ENCODE assay signal across 13 cellular contexts in the genomic region with DNA sequence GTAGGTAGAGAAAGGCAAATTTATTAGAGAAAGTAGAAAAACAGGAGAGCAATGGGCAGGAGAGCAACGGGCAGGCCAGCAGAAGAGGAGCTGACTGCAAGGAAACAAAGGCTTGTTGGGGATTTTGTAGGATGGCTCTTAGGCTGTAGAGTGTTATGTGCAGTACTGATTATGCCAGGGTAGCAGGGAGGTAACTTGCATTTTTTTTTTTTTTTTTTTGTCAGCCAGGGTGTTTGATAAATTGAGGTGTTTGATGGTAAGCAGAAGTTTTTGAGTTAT. TPM values are rescaled to one million over a fixed set of nuclear protein-coding genes. Genes with fewer than 3 reads are reported as not detected.
A peak's percentile ranks its signal among the peaks of the same experiment; 100 is the strongest.
DNase-seq lines count a peak whose midpoint lies in the region; ATAC-seq, FAIRE-seq and TF ChIP-seq lines count a peak whose summit lies in the region.
"Had no signal": no experiment of that assay in that cellular context is flagged by ENCODE, and none has a peak within 500 bp of the region (broad histone marks: within the 10 kb centered on the region; RNA-seq: fewer than 3 reads in every experiment).

No MANE protein-coding gene starts in this region.

- no TSS peak for BruUV-seq in HepG2 (replicated peaks; lab: Mats Ljungman, UMichigan)

- CTCF ChIA-PET in HEK293 (lab: Yijun Ruan, JAX) (interaction anchor here (0.7 to 1.7 kb wide), 3 partner anchors 12 to 58 kb away, joined by 3 to 7 read pairs (median 4); no protein-coding TSS in a partner anchor), HepG2 (lab: Yijun Ruan, JAX; ENCODE audit: low intra/inter-chr PET ratio, low total read pairs) (no interaction called here)

- in situ Hi-C loops in HepG2 (cut with HindIII; ENCODE audit: extremely low pct_ligation_motif_present, low pct_unique_long_range_greater_than_20kb): no loop called here

- H3K4me3 ChIP-seq in HEK293 (ENCODE audit: low read depth, low read length) (no peak overlapping the region), HepG2 (replicated peaks in 1 of 3; ENCODE audit: insufficient read depth in 1 of 3, low read depth in 2 of 3, low read length in 3 of 3) (no peak overlapping the region), stomach (no peak overlapping the region)
- H3K4me3 ChIP-seq: Peyer's patch had no signal

- DNase-seq in activated naive CD8-positive, alpha-beta T cell treated with anti-CD3 and anti-CD28 coated beads, Interleukin-2, amount 10 ng/mL, durations not matched to agents 7 days and 5 days: no peak
- no peak for DNase-seq in HepG2 (ENCODE audit: low spot score)
- DNase-seq in stomach: no peak
- no peak for DNase-seq in activated effector memory CD4-positive, alpha-beta T cell treated with Interleukin-2 at 50 U/mL for 16 hours
- DNase-seq in SW 1271 (lab: John Stamatoyannopoulos, UW): no peak
- DNase-seq: activated CD8-positive, alpha-beta memory T cell treated with anti-CD3 and anti-CD28 coated beads, Interleukin-2, amount 50 U/mL, for 4 hours; anterior cingulate cortex; effector CD8-positive, alpha-beta T cell; left colon; NCI-H446 treated with DMSO at 0.1 percent for 48 hours; Peyer's patch had no signal

- H3K4me3 Mint-ChIP-seq in activated naive CD8-positive, alpha-beta T cell treated with anti-CD3 and anti-CD28 coated beads, Interleukin-2, amount 10 ng/mL, durations not matched to agents 7 days and 5 days: no peak overlapping the region

- H3K27ac Mint-ChIP-seq in activated naive CD8-positive, alpha-beta T cell treated with anti-CD3 and anti-CD28 coated beads, Interleukin-2, amount 10 ng/mL, durations not matched to agents 7 days and 5 days: peak overlapping the region; percentile 3

- no peak for FAIRE-seq in HepG2 (lab: Jason Lieb, UNC)

- POLR2A ChIA-PET in HEK293 (lab: Yijun Ruan, JAX) (interaction anchor here (0.8 to 4.0 kb wide), 3 partner anchors 11 to 163 kb away, joined by 3 to 64 read pairs (median 3); partner anchors contain the start of gene MRPS18B), HepG2 (lab: Yijun Ruan, JAX) (interaction anchor here (1.3 to 9.4 kb wide), 3 partner anchors 12 to 47 kb away, joined by 4 to 305 read pairs (median 4); partner anchors contain the start of gene IER3)
- POLR2A ChIA-PET in activated naive CD8-positive, alpha-beta T cell treated with anti-CD3 and anti-CD28 coated beads, Interleukin-2, amount 10 ng/mL, durations not matched to agents 7 days and 5 days (lab: Charles Lee): interaction anchor here (0.7 to 0.9 kb wide), 2 partner anchors 14 to 128 kb away, joined by 3 to 5 read pairs; no protein-coding TSS in a partner anchor

- intact Hi-C loops in HepG2 (cut with micrococcal nuclease; ENCODE audit: unreplicated experiment) (no loop called here), stomach (cut with DNase I; ENCODE audit: low total_unique reads) (no loop called here)

- H3K27me3 ChIP-seq in HepG2 (ENCODE audit: control insufficient read depth in 1 of 2, insufficient read depth in 2 of 2, low read length in 2 of 2) (no peaks in the 10 kb centered on the region), stomach (no peaks in the 10 kb centered on the region)
- H3K27me3 ChIP-seq: Peyer's patch had no signal

- H3K27me3 Mint-ChIP-seq in activated naive CD8-positive, alpha-beta T cell treated with anti-CD3 and anti-CD28 coated beads, Interleukin-2, amount 10 ng/mL, durations not matched to agents 7 days and 5 days: no peaks in the 10 kb centered on the region

- H3K36me3 ChIP-seq in HEK293 (ENCODE audit: control insufficient read depth in 2 of 2, insufficient read depth in 1 of 2, low read length in 2 of 2): no peaks in the 10 kb centered on the region
- no peaks in the 10 kb centered on the region for H3K36me3 ChIP-seq in HepG2 (replicated peaks in 1 of 2; ENCODE audit: control insufficient read depth in 1 of 2, insufficient read depth in 2 of 2, low read length in 2 of 2)
- no peaks in the 10 kb centered on the region for H3K36me3 ChIP-seq in stomach
- H3K36me3 ChIP-seq: Peyer's patch had no signal

- H3K9me3 Mint-ChIP-seq in activated naive CD8-positive, alpha-beta T cell treated with anti-CD3 and anti-CD28 coated beads, Interleukin-2, amount 10 ng/mL, durations not matched to agents 7 days and 5 days: no peaks in the 10 kb centered on the region

- TF ChIP-seq CTCF in HEK293 (tag by site-specific recombination; IDR thresholded peaks at IDR 0.05) (no peak), HepG2 (CRISPR knock-in tag; IDR thresholded peaks at IDR 0.05) (no peak), stomach (IDR thresholded peaks at IDR 0.05) (no peak)

- peak overlapping the region; percentile 78; the same call in 1 of the 2 replicates for H3K9ac ChIP-seq in HepG2 (ENCODE audit: insufficient read depth, low read depth, low read length)

- no peak overlapping the region for H2AFZ ChIP-seq in HepG2 (ENCODE audit: low read length)

- no peak overlapping the region for H3K4me2 ChIP-seq in HepG2 (ENCODE audit: low read depth, low read length)

- H4K20me1 ChIP-seq in HepG2 (ENCODE audit: insufficient read depth, low read length): no peaks in the 10 kb centered on the region

- no peak for ATAC-seq in activated naive CD8-positive, alpha-beta T cell treated with anti-CD3 and anti-CD28 coated beads, Interleukin-2, amount 10 ng/mL, durations not matched to agents 7 days and 5 days (ENCODE audit: low read depth)
- ATAC-seq in HepG2: no peak
- no peak for ATAC-seq in GM21367 (IDR thresholded peaks at IDR 0.05; ENCODE audit: unreplicated experiment)
- ATAC-seq: left colon had no signal

- TF ChIP-seq POLR2A in HepG2 (IDR thresholded peaks at IDR 0.05; ENCODE audit: insufficient read depth in 1 of 2, low read depth in 2 of 2, low read length in 2 of 2): no peak
- no peak for TF ChIP-seq POLR2A in stomach (IDR thresholded peaks at IDR 0.05)

- no peaks in the 10 kb centered on the region for H3K79me2 ChIP-seq in HepG2 (ENCODE audit: insufficient read depth, low read length)

- no peak for TF ChIP-seq EP300 in HepG2 (IDR thresholded peaks at IDR 0.05; ENCODE audit: low read depth in 2 of 2, low read length in 2 of 2)
- TF ChIP-seq EP300 in HepG2 (CRISPR knock-in tag; IDR thresholded peaks at IDR 0.05; ENCODE audit: borderline replicate concordance): no peak
- TF ChIP-seq EP300 in stomach (IDR thresholded peaks at IDR 0.05): no peak

- H3K9me3 ChIP-seq in HEK293 (ENCODE audit: control insufficient read depth, insufficient read depth, low read depth, low read length) (no peaks in the 10 kb centered on the region; the same call in 1 of the 2 replicates), HepG2 (ENCODE audit: low read length) (no peaks in the 10 kb centered on the region), stomach (no peaks in the 10 kb centered on the region)
- H3K9me3 ChIP-seq: Peyer's patch had no signal

- WGBS in HepG2 (ENCODE audit: low lambda C conversion rate): 100% methylated on average over 1 of the region's 1 CpG
- WGBS in stomach, 5 donors: 80 to 96% (median 90%) methylated on average over 1 of the region's 1 CpG

- peaks cover 10% of the 10 kb centered on the region; the same call in 1 of the 2 replicates for H3K4me1 ChIP-seq in HEK293 (ENCODE audit: control insufficient read depth, insufficient read depth, low read length)
- peaks cover 82% of the 10 kb centered on the region for H3K4me1 ChIP-seq in HepG2 (ENCODE audit: insufficient read depth, low read length)
- peaks cover 45 to 69% (median 57%) of the 10 kb centered on the region in 4 donors for H3K4me1 ChIP-seq in stomach

- peaks cover 4% of the 10 kb centered on the region for H3K36me3 Mint-ChIP-seq in activated naive CD8-positive, alpha-beta T cell treated with anti-CD3 and anti-CD28 coated beads, Interleukin-2, amount 10 ng/mL, durations not matched to agents 7 days and 5 days

- no peak for TF ChIP-seq RAD21 in HepG2 (CRISPR knock-in tag; IDR thresholded peaks at IDR 0.05)

- H3K27ac ChIP-seq in HEK293 (ENCODE audit: extremely low read depth, low read depth, low read length): no peak overlapping the region
- peak overlapping the region; percentile 83 for H3K27ac ChIP-seq in HepG2 (ENCODE audit: extremely low read length, insufficient read depth, low read length)
- peak overlapping the region in 4 of 5 donors; percentile 79 to 89 (median 86) for H3K27ac ChIP-seq in stomach

- H3K4me1 Mint-ChIP-seq in activated naive CD8-positive, alpha-beta T cell treated with anti-CD3 and anti-CD28 coated beads, Interleukin-2, amount 10 ng/mL, durations not matched to agents 7 days and 5 days: peaks cover 52% of the 10 kb centered on the region

RNA-seq across cellular contexts. Expression of gene IER3, which starts 36.2 kb away (rescaled TPM):
- 10 to 100 TPM; 49.1 to 52.7 TPM for total RNA-seq in activated naive CD8-positive, alpha-beta T cell treated with anti-CD3 and anti-CD28 coated beads, Interleukin-2, amount 10 ng/mL, durations not matched to agents 7 days and 5 days
- total RNA-seq in HepG2 (2016; rRNA removed; fragmentation: Illumina TruSeq; extraction: Trizol) (28.7 and 51.1 TPM in 2 replicates), stomach (100 to 1,000 TPM in 2 of 5 donors, 10 to 100 TPM in 3; 16.5 to 144 (median 92.8) TPM)
- total RNA-seq in HepG2 (2016; cell fraction: cytosol; rRNA removed; fragmentation: Illumina TruSeq; extraction: Trizol; ENCODE audit: low read depth): 83.5 and 89.8 TPM in 2 replicates
- 25.7 and 52.1 TPM in 2 replicates for total RNA-seq in HepG2 (2016; cell fraction: insoluble cytoplasmic fraction; rRNA removed; fragmentation: Illumina TruSeq; extraction: Trizol)
- total RNA-seq in HepG2 (2016; cell fraction: membrane; rRNA removed; fragmentation: Illumina TruSeq; extraction: Trizol): 91.3 and 101 TPM in 2 replicates
- total RNA-seq in HepG2 (2016; cell fraction: nucleus; rRNA removed; fragmentation: Illumina TruSeq; extraction: Trizol): 33.1 and 34.2 TPM in 2 replicates
- polyA plus RNA-seq in HepG2 (2011; rRNA removed) (131 and 151 TPM in 2 replicates), stomach (100 to 1,000 TPM; 112 to 187 (median 147) TPM)
- 117 TPM in 2 replicates for polyA plus RNA-seq in HepG2 (2011; cell fraction: cytosol; rRNA removed)
- 111 and 130 TPM in 2 replicates for polyA plus RNA-seq in HepG2 (2011; cell fraction: nucleus; rRNA removed)
- polyA plus RNA-seq in HepG2 (2012): 130 and 313 TPM in 2 replicates
- polyA plus RNA-seq in HepG2 (2016; cell fraction: cytosol; fragmentation: Illumina TruSeq; extraction: Trizol; ENCODE audit: low read depth): 21.8 and 24.4 TPM in 2 replicates
- 28.6 and 30.4 TPM in 2 replicates for polyA plus RNA-seq in HepG2 (2016; cell fraction: insoluble cytoplasmic fraction; fragmentation: Illumina TruSeq; extraction: Trizol; ENCODE audit: low read depth)
- 23.7 and 25.1 TPM in 2 replicates for polyA plus RNA-seq in HepG2 (2016; cell fraction: membrane; fragmentation: Illumina TruSeq; extraction: Trizol; ENCODE audit: low read depth)
- 72.1 and 79.6 TPM in 2 replicates for polyA plus RNA-seq in HepG2 (2016; cell fraction: nucleus; fragmentation: Illumina TruSeq; extraction: Trizol; ENCODE audit: insufficient read depth, low read depth)
- 19.0 and 307 TPM in 2 replicates for polyA minus RNA-seq in HepG2 (2011; rRNA and poly(A)+ RNA removed; ENCODE audit: low replicate concordance)
- polyA minus RNA-seq in HepG2 (2011; cell fraction: cytosol; rRNA and poly(A)+ RNA removed): 213 and 378 TPM in 2 replicates
- 95.2 and 99.7 TPM in 2 replicates for polyA minus RNA-seq in HepG2 (2011; cell fraction: nucleus; rRNA and poly(A)+ RNA removed)

RNA-seq across cellular contexts. Expression of gene FLOT1, which starts 38.1 kb away (rescaled TPM):
- total RNA-seq in activated naive CD8-positive, alpha-beta T cell treated with anti-CD3 and anti-CD28 coated beads, Interleukin-2, amount 10 ng/mL, durations not matched to agents 7 days and 5 days: 100 to 1,000 TPM; 261 to 271 TPM
- total RNA-seq in HepG2 (2016; rRNA removed; fragmentation: Illumina TruSeq; extraction: Trizol) (77.8 and 82.3 TPM in 2 replicates), stomach (100 to 1,000 TPM in 2 of 5 donors, 10 to 100 TPM in 3; 40.6 to 201 (median 74.7) TPM)
- total RNA-seq in HepG2 (2016; cell fraction: cytosol; rRNA removed; fragmentation: Illumina TruSeq; extraction: Trizol; ENCODE audit: low read depth): 113 and 115 TPM in 2 replicates
- 72.3 and 79.6 TPM in 2 replicates for total RNA-seq in HepG2 (2016; cell fraction: insoluble cytoplasmic fraction; rRNA removed; fragmentation: Illumina TruSeq; extraction: Trizol)
- total RNA-seq in HepG2 (2016; cell fraction: membrane; rRNA removed; fragmentation: Illumina TruSeq; extraction: Trizol): 145 and 152 TPM in 2 replicates
- 43.2 and 49.0 TPM in 2 replicates for total RNA-seq in HepG2 (2016; cell fraction: nucleus; rRNA removed; fragmentation: Illumina TruSeq; extraction: Trizol)
- polyA plus RNA-seq in HepG2 (2011; rRNA removed) (130 and 150 TPM in 2 replicates), stomach (100 to 1,000 TPM; 145 to 178 (median 151) TPM)
- polyA plus RNA-seq in HepG2 (2011; cell fraction: cytosol; rRNA removed): 126 and 128 TPM in 2 replicates
- polyA plus RNA-seq in HepG2 (2011; cell fraction: nucleus; rRNA removed): 139 and 173 TPM in 2 replicates
- polyA plus RNA-seq in HepG2 (2012): 119 and 142 TPM in 2 replicates
- 217 and 220 TPM in 2 replicates for polyA plus RNA-seq in HepG2 (2016; cell fraction: cytosol; fragmentation: Illumina TruSeq; extraction: Trizol; ENCODE audit: low read depth)
- polyA plus RNA-seq in HepG2 (2016; cell fraction: insoluble cytoplasmic fraction; fragmentation: Illumina TruSeq; extraction: Trizol; ENCODE audit: low read depth): 116 and 125 TPM in 2 replicates
- 219 and 220 TPM in 2 replicates for polyA plus RNA-seq in HepG2 (2016; cell fraction: membrane; fragmentation: Illumina TruSeq; extraction: Trizol; ENCODE audit: low read depth)
- 146 and 154 TPM in 2 replicates for polyA plus RNA-seq in HepG2 (2016; cell fraction: nucleus; fragmentation: Illumina TruSeq; extraction: Trizol; ENCODE audit: insufficient read depth, low read depth)
- 102 and 133 TPM in 2 replicates for polyA minus RNA-seq in HepG2 (2011; rRNA and poly(A)+ RNA removed; ENCODE audit: low replicate concordance)
- 49.8 and 51.9 TPM in 2 replicates for polyA minus RNA-seq in HepG2 (2011; cell fraction: cytosol; rRNA and poly(A)+ RNA removed)
- 34.5 and 57.3 TPM in 2 replicates for polyA minus RNA-seq in HepG2 (2011; cell fraction: nucleus; rRNA and poly(A)+ RNA removed)

Comparison
In these comparisons a context has a peak if more than half of its experiments do, and no peak if none do; other contexts are left out.
1. Of the 63 proteins assayed by ChIP-seq in both HepG2 and HEK293: peak only in HepG2: none; only in HEK293: SETDB1 and ZNF558; in both: none; in neither: 61.